ENCODE assay signal across 15 cellular contexts in the genomic region with DNA sequence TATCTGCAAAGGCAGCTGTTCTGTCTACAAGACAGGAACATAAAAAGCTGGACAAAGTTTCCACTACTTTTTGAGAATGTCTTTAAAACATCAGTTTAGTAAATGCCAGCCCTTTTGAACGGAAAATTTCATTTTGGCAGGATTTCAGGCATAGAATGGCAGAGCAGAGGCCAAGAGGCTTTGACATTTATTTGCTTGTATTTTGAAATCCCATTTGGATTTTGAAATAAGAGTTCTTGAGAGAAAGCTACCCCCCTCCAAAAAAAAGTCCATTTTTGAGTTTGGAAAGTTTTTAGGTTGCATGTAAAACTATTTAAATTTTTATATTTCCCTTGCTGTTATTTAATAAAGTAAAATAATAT. TPM values are rescaled to one million over a fixed set of nuclear protein-coding genes. Genes with fewer than 3 reads are reported as not detected.
A peak's percentile ranks its signal among the peaks of the same experiment; 100 is the strongest.
DNase-seq lines count a peak whose midpoint lies in the region; ATAC-seq and TF ChIP-seq lines count a peak whose summit lies in the region.
"Had no signal": no experiment of that assay in that cellular context is flagged by ENCODE, and none has a peak within 500 bp of the region (broad histone marks: within the 10 kb centered on the region; RNA-seq: fewer than 3 reads in every experiment).

No MANE protein-coding gene starts in this region.

- H3K9me3 Mint-ChIP-seq in H9, result no peaks in the 10 kb centered on the region
- H3K9me3 Mint-ChIP-seq: activated naive CD4-positive, alpha-beta T cell treated with anti-CD3 and anti-CD28 coated beads, Interleukin-2, amount 10 ng/mL, durations not matched to agents 7 days and 5 days; central memory CD8-positive, alpha-beta T cell had no signal

- H3K4ac ChIP-seq in H9 (ENCODE audit: low read depth, low read length), result no peak overlapping the region

- no peak overlapping the region for H4K5ac ChIP-seq in H9 (ENCODE audit: insufficient read length, low read depth, low read length)

- peak overlapping the region; percentile 93 for H3K27ac ChIP-seq in H9 (ENCODE audit: insufficient read length, low read depth, low read length)
- H3K27ac ChIP-seq in hepatocyte, result peak overlapping the region; percentile 89
- H3K27ac ChIP-seq: BLaER1, VCaP had no signal

- H2BK12ac ChIP-seq in H9 (ENCODE audit: insufficient read length, low read depth, low read length), result no peak overlapping the region

- H3K4me2 ChIP-seq in H9 (ENCODE audit: insufficient read depth, insufficient read length, low read length) (no peak overlapping the region), hepatocyte (peak overlapping the region; percentile 82), skeletal muscle satellite cell (ENCODE audit: low read length) (peak overlapping the region; percentile 81)

- no peak overlapping the region for H2BK20ac ChIP-seq in H9 (ENCODE audit: low read depth, low read length, poor library complexity, severe bottlenecking)

- H3K9ac ChIP-seq in H9 (ENCODE audit: extremely low read depth, insufficient read length, low read length), result no peak overlapping the region
- peak overlapping the region; percentile 68 for H3K9ac ChIP-seq in adipocyte (ENCODE audit: low read length)
- peak overlapping the region; percentile 80 for H3K9ac ChIP-seq in skeletal muscle satellite cell (ENCODE audit: low read depth, low read length)
- H3K9ac ChIP-seq: BLaER1 had no signal

- no peak overlapping the region for H2BK5ac ChIP-seq in H9 (ENCODE audit: insufficient read length, low read length)

- H2AK5ac ChIP-seq in H9 (ENCODE audit: insufficient read length, low read length), result no peak overlapping the region

- no peak overlapping the region for H4K8ac ChIP-seq in H9 (replicated peaks; ENCODE audit: insufficient read length, low read depth, low read length)

- H2BK15ac ChIP-seq in H9 (ENCODE audit: low read depth, low read length), result no peak overlapping the region

- no peak overlapping the region for H4K91ac ChIP-seq in H9 (ENCODE audit: insufficient read length, low read depth, low read length)

- H3K56ac ChIP-seq in H9 (ENCODE audit: insufficient read length, low read depth, low read length), result no peak overlapping the region

- H3K9me3 ChIP-seq in H9 (ENCODE audit: control insufficient read depth, low read depth, low read length) (no peaks in the 10 kb centered on the region), adipocyte (ENCODE audit: control insufficient read depth, low read length) (no peaks in the 10 kb centered on the region), hepatocyte (ENCODE audit: low read depth) (no peaks in the 10 kb centered on the region), skeletal muscle satellite cell (replicated peaks; ENCODE audit: low read length) (no peaks in the 10 kb centered on the region)
- H3K9me3 ChIP-seq: BLaER1, pancreas had no signal

- H3K36me3 ChIP-seq in adipocyte (ENCODE audit: control insufficient read depth, insufficient read depth, low read length, severe bottlenecking), result no peaks in the 10 kb centered on the region
- H3K36me3 ChIP-seq in hepatocyte (replicated peaks; ENCODE audit: insufficient read depth, low read depth), result no peaks in the 10 kb centered on the region
- H3K36me3 ChIP-seq in skeletal muscle satellite cell (ENCODE audit: insufficient read depth, low read length), result no peaks in the 10 kb centered on the region
- H3K36me3 ChIP-seq: BLaER1, pancreas had no signal

- no peaks in the 10 kb centered on the region for H4K20me1 ChIP-seq in H9 (ENCODE audit: control insufficient read depth, insufficient read depth, insufficient read length)
- H4K20me1 ChIP-seq in hepatocyte (ENCODE audit: insufficient read depth, poor library complexity, severe bottlenecking), result no peaks in the 10 kb centered on the region
- H4K20me1 ChIP-seq: BLaER1 had no signal

- no peak overlapping the region for H2BK120ac ChIP-seq in H9 (ENCODE audit: low read depth, low read length, poor library complexity, severe bottlenecking)

- H3K4me1 ChIP-seq in H9 (ENCODE audit: insufficient read depth, low read length), result no peaks in the 10 kb centered on the region
- H3K4me1 ChIP-seq in adipocyte (ENCODE audit: control insufficient read depth, insufficient read depth, low read length), result peaks cover 27% of the 10 kb centered on the region
- H3K4me1 ChIP-seq in hepatocyte (ENCODE audit: insufficient read depth), result peaks cover 3% of the 10 kb centered on the region
- H3K4me1 ChIP-seq in skeletal muscle satellite cell (ENCODE audit: control insufficient read depth, insufficient read depth, low read length), result peaks cover 17% of the 10 kb centered on the region

- H3K23ac ChIP-seq in H9 (ENCODE audit: insufficient read length, low read depth, low read length), result no peak overlapping the region

- H3K23me2 ChIP-seq in H9 (ENCODE audit: insufficient read length, low read depth, low read length, poor library complexity, severe bottlenecking), result peaks cover 19% of the 10 kb centered on the region

- no peak for TF ChIP-seq CTCF in H9 (conservative IDR thresholded peaks at IDR 0.05)
- TF ChIP-seq CTCF in hepatocyte (IDR thresholded peaks at IDR 0.05; ENCODE audit: poor library complexity), result no peak

- H3K4me3 ChIP-seq in adipocyte (ENCODE audit: low read length), result peak overlapping the region; percentile 93
- H3K4me3 ChIP-seq in hepatocyte, result no peak overlapping the region
- peak overlapping the region; percentile 62 for H3K4me3 ChIP-seq in skeletal muscle satellite cell (ENCODE audit: low read length)
- H3K4me3 ChIP-seq: BLaER1 had no signal

- H3K9me2 ChIP-seq in hepatocyte (replicated peaks; ENCODE audit: insufficient read depth), result no peaks in the 10 kb centered on the region

- no peaks in the 10 kb centered on the region; the same call in 1 of the 2 replicates for H3K79me2 ChIP-seq in H9 (ENCODE audit: insufficient read depth, low read length)
- no peaks in the 10 kb centered on the region for H3K79me2 ChIP-seq in hepatocyte

- no peak overlapping the region for H3K4me3 Mint-ChIP-seq in H9
- H3K4me3 Mint-ChIP-seq: activated naive CD4-positive, alpha-beta T cell treated with anti-CD3 and anti-CD28 coated beads, Interleukin-2, amount 10 ng/mL, durations not matched to agents 7 days and 5 days; central memory CD8-positive, alpha-beta T cell had no signal

- H3K27me3 ChIP-seq in H9 (ENCODE audit: insufficient read depth, low read length) (no peaks in the 10 kb centered on the region), adipocyte (replicated peaks; ENCODE audit: control insufficient read depth, insufficient read depth, low read length) (no peaks in the 10 kb centered on the region), hepatocyte (no peaks in the 10 kb centered on the region), skeletal muscle satellite cell (ENCODE audit: control insufficient read depth, insufficient read depth, low read length) (no peaks in the 10 kb centered on the region)
- H3K27me3 ChIP-seq: BLaER1, pancreas had no signal

- H3K27me3 Mint-ChIP-seq in H9 (ENCODE audit: low read depth), result no peaks in the 10 kb centered on the region
- H3K27me3 Mint-ChIP-seq: activated naive CD4-positive, alpha-beta T cell treated with anti-CD3 and anti-CD28 coated beads, Interleukin-2, amount 10 ng/mL, durations not matched to agents 7 days and 5 days had no signal

- no peak overlapping the region for H3K14ac ChIP-seq in H9 (ENCODE audit: insufficient read depth, low read length)

- no peaks in the 10 kb centered on the region for H3K79me1 ChIP-seq in H9 (ENCODE audit: insufficient read depth, low read depth, low read length, poor library complexity, severe bottlenecking)

- H3K18ac ChIP-seq in H9 (ENCODE audit: insufficient read length, low read depth, low read length), result no peak overlapping the region

- no peak overlapping the region for H3T11ph ChIP-seq in H9 (ENCODE audit: low read length)

- no CpG with 5 or more reads among the region's 1 CpG for WGBS in H9 (ENCODE audit: extremely low coverage, insufficient read length, low lambda C conversion rate)
- 47% methylated on average over 1 of the region's 1 CpG for WGBS in hepatocyte (ENCODE audit: low lambda C conversion rate, missing lambda C conversion rate)

- H3K27ac Mint-ChIP-seq in H9, result no peak overlapping the region
- H3K27ac Mint-ChIP-seq: activated naive CD4-positive, alpha-beta T cell treated with anti-CD3 and anti-CD28 coated beads, Interleukin-2, amount 10 ng/mL, durations not matched to agents 7 days and 5 days had no signal

- H3K36me3 Mint-ChIP-seq in H9 (ENCODE audit: insufficient read depth in 1 of 3, low read depth in 3 of 3), result no peaks in the 10 kb centered on the region
- H3K36me3 Mint-ChIP-seq: activated naive CD4-positive, alpha-beta T cell treated with anti-CD3 and anti-CD28 coated beads, Interleukin-2, amount 10 ng/mL, durations not matched to agents 7 days and 5 days had no signal

- peaks cover 4 to 5% of the 10 kb centered on the region in 2 experiments for H3K4me1 Mint-ChIP-seq in H9
- H3K4me1 Mint-ChIP-seq: activated naive CD4-positive, alpha-beta T cell treated with anti-CD3 and anti-CD28 coated beads, Interleukin-2, amount 10 ng/mL, durations not matched to agents 7 days and 5 days; central memory CD8-positive, alpha-beta T cell had no signal

- ATAC-seq in GM19395 (IDR thresholded peaks at IDR 0.05; ENCODE audit: unreplicated experiment), result no peak
- no peak for ATAC-seq in HG03439 (IDR thresholded peaks at IDR 0.05; ENCODE audit: unreplicated experiment)
- ATAC-seq: pancreas had no signal

- no peak for DNase-seq in H9
- DNase-seq in adipocyte (ENCODE audit: low read depth), result peak; percentile 22
- no peak for DNase-seq in hepatocyte (ENCODE audit: low spot score)
- DNase-seq in GM03348 (ENCODE audit: low spot score), result no peak
- no peak for DNase-seq in RPMI8226
- DNase-seq: activated naive CD4-positive, alpha-beta T cell treated with anti-CD3 and anti-CD28 coated beads, Interleukin-2, amount 10 ng/mL, durations not matched to agents 7 days and 5 days; DMS79; pancreas; SW 1271 had no signal

- peak overlapping the region; percentile 26 for H2AFZ ChIP-seq in H9 (ENCODE audit: low read length)
- peak overlapping the region; percentile 67 for H2AFZ ChIP-seq in hepatocyte

RNA-seq across cellular contexts. Expression of a gene that starts 3.1 kb away (rescaled TPM):
- total RNA-seq in H9 (2021), result 68.5 and 71.8 TPM in 2 replicates
- 8.4 and 8.9 TPM in 2 replicates for total RNA-seq in hepatocyte
- polyA plus RNA-seq in hepatocyte, result 4.6 and 5.9 TPM in 2 replicates
- 13.2 and 14.9 TPM in 2 replicates for total RNA-seq in skeletal muscle satellite cell (2012; rRNA removed)
